Comparison of ENCODE assay signal across 8 cellular contexts in genomic region chr6:138517635-138518034, GRCh38. TPM values are rescaled to one million over a fixed set of nuclear protein-coding genes. Genes with fewer than 3 reads are reported as not detected.
A peak's percentile ranks its signal among the peaks of the same experiment; 100 is the strongest.
DNase-seq lines count a peak whose midpoint lies in the region; ATAC-seq, FAIRE-seq and TF ChIP-seq lines count a peak whose summit lies in the region.

No MANE protein-coding gene starts in this region.

- peak; percentile 61 for ATAC-seq in HG03558 (IDR thresholded peaks at IDR 0.05; ENCODE audit: extremely low read depth, unreplicated experiment)
- peak; percentile 79 for ATAC-seq in K562
- peak; percentile 75 for ATAC-seq in left lobe of liver

- H3K9ac ChIP-seq in K562 (ENCODE audit: insufficient read depth in 1 of 2, low read depth in 2 of 2, low read length in 2 of 2), result no peak overlapping the region

- no peak overlapping the region for H3K4me2 ChIP-seq in K562 (ENCODE audit: insufficient read depth, low read length)

- peak; percentile 67 for FAIRE-seq in K562 (lab: Jason Lieb, UNC)

- H3K4me3 Mint-ChIP-seq in Caco-2 (ENCODE audit: unreplicated experiment), result no peak overlapping the region
- no peak overlapping the region for H3K4me3 Mint-ChIP-seq in T-helper 2 cell treated with Interferon-gamma antibody and Interleukin-4, amounts not matched to agents 5 μg/mL and 100 μg/mL, for 36 hours

- DNase-seq in Caco-2, result peak; percentile 35 to 53
- peak; percentile 60 for DNase-seq in GM20000 (ENCODE audit: low spot score)
- peak; percentile 39 for DNase-seq in T-helper 2 cell treated with Interferon-gamma antibody and Interleukin-4, amounts not matched to agents 5 μg/mL and 100 μg/mL, for 36 hours (ENCODE audit: low spot score)
- peak; percentile 25 to 35 (median 31) for DNase-seq in K562 (ENCODE audit: extremely low read depth in 1 of 4, low spot score in 3 of 4)
- no peak for DNase-seq in left lobe of liver (ENCODE audit: low spot score)
- peak; percentile 66 for DNase-seq in stimulated activated CD8-positive, alpha-beta memory T cell treated with anti-CD3 and anti-CD28 coated beads, Interleukin-4, amount 100 ng/mL, for 48 hours
- DNase-seq in KG1 (lab: John Stamatoyannopoulos, UW), result no peak

- no peaks in the 10 kb centered on the region for H4K20me1 ChIP-seq in K562 (replicated peaks; ENCODE audit: control insufficient read depth, insufficient read depth, low read length)

- 0% methylated on average over 3 of the region's 3 CpGs for WGBS in K562 (ENCODE audit: insufficient coverage, low coverage, missing lambda C conversion rate)

- POLR2A ChIA-PET in Caco-2 (lab: Charles Lee), result no interaction called here
- POLR2A ChIA-PET in K562 (lab: Yijun Ruan, JAX), result no interaction called here

- H3K36me3 ChIP-seq in Caco-2 (ENCODE audit: control insufficient read depth, insufficient read depth, low read length) (peaks cover 2% of the 10 kb centered on the region), K562 (ENCODE audit: control insufficient read depth, insufficient read depth, low read length) (no peaks in the 10 kb centered on the region)

- in situ Hi-C loops in K562 (cut with MboI), result loop anchor here (5.0 kb wide), 2 partner anchors 80 to 400 kb away; no protein-coding TSS in a partner anchor

- H3K27me3 ChIP-seq in Caco-2 (replicated peaks; ENCODE audit: control insufficient read depth, insufficient read depth, low read length) (no peaks in the 10 kb centered on the region), K562 (ENCODE audit: control insufficient read depth in 2 of 2, insufficient read depth in 2 of 2, low read length in 2 of 2) (peaks cover 0 to 11% of the 10 kb centered on the region in 2 experiments; a peak in 2 of 5 replicates)

- TF ChIP-seq RAD21 in K562 (CRISPR knock-in tag; conservative IDR thresholded peaks at IDR 0.05 in 1 of 2, IDR thresholded peaks at IDR 0.05 in 1 of 2), result peak in 1 of 2 experiments; percentile 23; a peak in 1 of 4 replicates

- peaks cover 21% of the 10 kb centered on the region for H3K4me1 Mint-ChIP-seq in Caco-2 (ENCODE audit: low read depth, unreplicated experiment)
- peaks cover 22% of the 10 kb centered on the region for H3K4me1 Mint-ChIP-seq in T-helper 2 cell treated with Interferon-gamma antibody and Interleukin-4, amounts not matched to agents 5 μg/mL and 100 μg/mL, for 36 hours (ENCODE audit: low read depth)

- no peaks in the 10 kb centered on the region for H3K27me3 Mint-ChIP-seq in Caco-2 (ENCODE audit: insufficient read depth, unreplicated experiment)
- H3K27me3 Mint-ChIP-seq in T-helper 2 cell treated with Interferon-gamma antibody and Interleukin-4, amounts not matched to agents 5 μg/mL and 100 μg/mL, for 36 hours (ENCODE audit: low read depth), result peaks cover 12% of the 10 kb centered on the region

- H3K36me3 Mint-ChIP-seq in Caco-2 (ENCODE audit: insufficient read depth, unreplicated experiment), result peaks cover 11% of the 10 kb centered on the region
- H3K36me3 Mint-ChIP-seq in T-helper 2 cell treated with Interferon-gamma antibody and Interleukin-4, amounts not matched to agents 5 μg/mL and 100 μg/mL, for 36 hours (ENCODE audit: low read depth), result no peaks in the 10 kb centered on the region

- TF ChIP-seq CTCF in Caco-2 (IDR thresholded peaks at IDR 0.05; ENCODE audit: insufficient read depth in 1 of 2, low read depth in 1 of 2, low read length in 1 of 2, severe bottlenecking in 1 of 2, unreplicated experiment in 1 of 2) (peak; percentile 40 to 49), GM20000 (IDR thresholded peaks at IDR 0.05; ENCODE audit: extremely low read depth, missing control alignments) (peak; percentile 68), K562 (IDR thresholded peaks at IDR 0.05 in 2 of 3, conservative IDR thresholded peaks at IDR 0.05 in 1 of 3; ENCODE audit: insufficient read depth in 2 of 3, low read depth in 1 of 3, low read length in 3 of 3) (peak; percentile 38 to 61 (median 48); a peak in 5 of 6 replicates)

- no peaks in the 10 kb centered on the region for H3K9me3 Mint-ChIP-seq in Caco-2 (ENCODE audit: unreplicated experiment)
- no peaks in the 10 kb centered on the region for H3K9me3 Mint-ChIP-seq in T-helper 2 cell treated with Interferon-gamma antibody and Interleukin-4, amounts not matched to agents 5 μg/mL and 100 μg/mL, for 36 hours

- no peak for TF ChIP-seq POLR2A in K562 (conservative IDR thresholded peaks at IDR 0.05)

- H3K27ac Mint-ChIP-seq in Caco-2 (ENCODE audit: unreplicated experiment), result peak overlapping the region; percentile 55
- no peak overlapping the region for H3K27ac Mint-ChIP-seq in T-helper 2 cell treated with Interferon-gamma antibody and Interleukin-4, amounts not matched to agents 5 μg/mL and 100 μg/mL, for 36 hours

- no peak overlapping the region for H3K4me3 ChIP-seq in Caco-2 (ENCODE audit: low read depth, low read length)
- H3K4me3 ChIP-seq in K562, result no peak overlapping the region

- no peak overlapping the region for H3K27ac ChIP-seq in K562 (ENCODE audit: extremely low read depth, low read depth, low read length)

- H3K79me2 ChIP-seq in K562 (ENCODE audit: control insufficient read depth, insufficient read depth, low read length), result no peaks in the 10 kb centered on the region

- intact Hi-C loops in Caco-2 (cut with micrococcal nuclease; ENCODE audit: unreplicated experiment) (no loop called here), K562 (cut with micrococcal nuclease) (no loop called here)

- peaks cover 5% of the 10 kb centered on the region; the same call in 1 of the 2 replicates for H3K9me3 ChIP-seq in Caco-2
- peaks cover 3% of the 10 kb centered on the region; the same call in 1 of the 2 replicates for H3K9me3 ChIP-seq in K562 (replicated peaks; ENCODE audit: control insufficient read depth, insufficient read depth, low read depth, low read length)

- H2AFZ ChIP-seq in K562 (ENCODE audit: low read depth, low read length), result no peak overlapping the region

- H3K4me1 ChIP-seq in Caco-2, result peaks cover 7% of the 10 kb centered on the region; the same call in 1 of the 2 replicates
- no peaks in the 10 kb centered on the region for H3K4me1 ChIP-seq in K562 (replicated peaks in 1 of 2; ENCODE audit: control insufficient read depth in 2 of 2, insufficient read depth in 2 of 2, low read length in 2 of 2)

- CTCF ChIA-PET in Caco-2 (lab: Charles Lee) (no interaction called here), K562 (lab: Yijun Ruan, JAX; ENCODE audit: low intra/inter-chr PET ratio) (interaction anchor here (0.7 kb wide), 1 partner anchor 114 kb away, joined by 3 read pairs; the partner anchor contains the start of gene HEBP2)

- BruUV-seq in Caco-2 (replicated peaks; lab: Mats Ljungman, UMichigan), result no TSS peak
- BruUV-seq in K562 (replicated peaks; lab: Mats Ljungman, UMichigan), result no TSS peak

- H3K9me1 ChIP-seq in K562 (ENCODE audit: control insufficient read depth, insufficient read depth, low read length), result no peaks in the 10 kb centered on the region

- TF ChIP-seq EP300 in K562 (IDR thresholded peaks at IDR 0.05; ENCODE audit: low read length), result no peak

TF ChIP-seq in K562, 482 proteins besides CTCF, POLR2A, EP300 and RAD21:
- peak in 1 of 2 experiments; percentile 73; a peak in 2 of 3 replicates for TF ChIP-seq CBX3 (IDR thresholded peaks at IDR 0.05; ENCODE audit: borderline replicate concordance in 1 of 2, low read length in 2 of 2)
- 0 out of 2 replicates have a peak, but pooled peaks have one; percentile 29 for TF ChIP-seq SMC3 (conservative IDR thresholded peaks at IDR 0.05; ENCODE audit: insufficient read depth, low read depth, low read length)
- TF ChIP-seq, protein P1, sequence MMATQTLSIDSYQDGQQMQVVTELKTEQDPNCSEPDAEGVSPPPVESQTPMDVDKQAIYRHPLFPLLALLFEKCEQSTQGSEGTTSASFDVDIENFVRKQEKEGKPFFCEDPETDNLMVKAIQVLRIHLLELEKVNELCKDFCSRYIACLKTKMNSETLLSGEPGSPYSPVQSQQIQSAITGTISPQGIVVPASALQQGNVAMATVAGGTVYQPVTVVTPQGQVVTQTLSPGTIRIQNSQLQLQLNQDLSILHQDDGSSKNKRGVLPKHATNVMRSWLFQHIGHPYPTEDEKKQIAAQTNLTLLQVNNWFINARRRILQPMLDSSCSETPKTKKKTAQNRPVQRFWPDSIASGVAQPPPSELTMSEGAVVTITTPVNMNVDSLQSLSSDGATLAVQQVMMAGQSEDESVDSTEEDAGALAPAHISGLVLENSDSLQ (IDR thresholded peaks at IDR 0.05), result peak; percentile 35
- no peak for TF ChIP-seq CHCHD3 (CRISPR knock-in tag; IDR thresholded peaks at IDR 0.05)
- TF ChIP-seq POLR2G (IDR thresholded peaks at IDR 0.05; ENCODE audit: low read depth, low read length), result no peak
- TF ChIP-seq NRF1 (conservative IDR thresholded peaks at IDR 0.05 in 1 of 2, IDR thresholded peaks at IDR 0.05 in 1 of 2), result peak; percentile 81 to 84

RNA-seq across cellular contexts. Expression of gene NHSL1, which starts 18.3 kb away (rescaled TPM):
- total RNA-seq in Caco-2 (2022) (39.9 and 41.9 TPM in 2 replicates), K562 (2014; rRNA removed) (not detected in 2 replicates), K562 (2014; rRNA removed; fragmentation: Illumina TruSeq; extraction: Trizol) (not detected in 2 replicates), K562 (2015; rRNA removed; fragmentation: Illumina TruSeq; extraction: Trizol) (not detected in 2 replicates), K562 (2021) (0.20 and 0.25 TPM in 2 replicates), left lobe of liver (59.8 TPM)
- not detected in 2 replicates for total RNA-seq in K562 (2011; cell fraction: chromatin; rRNA removed; ENCODE audit: low replicate concordance)
- total RNA-seq in K562 (2011; cell fraction: nucleolus; rRNA removed), result under 0.01 TPM in 1 of 2 replicates, not detected in the other
- total RNA-seq in K562 (2011; cell fraction: nucleoplasm; rRNA removed), result 0.07 TPM in 1 of 2 replicates, not detected in the other
- polyA plus RNA-seq in K562 (2011; rRNA removed) (0.14 TPM in 1 of 2 replicates, not detected in the other), K562 (2014; fragmentation: Illumina TruSeq; extraction: Trizol) (0.01 and 0.09 TPM in 2 replicates), K562 (2014; fragmentation: Nextera tagmentation; extraction: Ambion mirVana) (not detected), K562 (2014; rRNA removed) (0.01 TPM in 1 of 2 replicates, not detected in the other)
- 0.03 TPM in 1 of 2 replicates, not detected in the other for polyA plus RNA-seq in K562 (2011; cell fraction: cytosol; rRNA removed)
- polyA plus RNA-seq in K562 (2011; cell fraction: nucleus; rRNA removed), result 0.03 and 0.13 TPM in 2 replicates
- polyA plus RNA-seq in K562 (2012), result 0.03 and 0.53 TPM in 2 replicates
- not detected in 2 replicates for polyA minus RNA-seq in K562 (2011; rRNA and poly(A)+ RNA removed)
- polyA minus RNA-seq in K562 (2011; cell fraction: cytosol; rRNA and poly(A)+ RNA removed), result not detected in 2 replicates
- polyA minus RNA-seq in K562 (2011; cell fraction: nucleus; rRNA and poly(A)+ RNA removed), result 0.11 TPM in 1 of 2 replicates, not detected in the other

Comparison
In these comparisons a context has a peak if more than half of its experiments do, and no peak if none do; other contexts are left out.
1. DNase-seq: peak in Caco-2 (2 of 2), GM20000 (single experiment), T-helper 2 cell treated with Interferon-gamma antibody and Interleukin-4, amounts not matched to agents 5 μg/mL and 100 μg/mL, for 36 hours (single experiment), K562 (4 of 4) and stimulated activated CD8-positive, alpha-beta memory T cell treated with anti-CD3 and anti-CD28 coated beads, Interleukin-4, amount 100 ng/mL, for 48 hours (single experiment); none in left lobe of liver (single experiment) and KG1 (single experiment).
2. RNA of gene NHSL1, which starts 18.3 kb away (total RNA-seq): 59.8 TPM in left lobe of liver (single experiment) and 39.9 to 41.9 TPM in Caco-2; under 0.01 to 0.25 TPM in K562; every median in the first group is over 10 times any median in the second.
3. Peak in every context shown above with its lines, with median percentiles within 50 percentile points of each other: CTCF ChIP-seq and ATAC-seq.